ENCODE assay signal across 14 cellular contexts in genomic region chr3:122982202-122983185, GRCh38. TPM values are rescaled to one million over a fixed set of nuclear protein-coding genes. Genes with fewer than 3 reads are reported as not detected.
DNase-seq lines count a peak whose midpoint lies in the region; ATAC-seq, FAIRE-seq and TF ChIP-seq lines count a peak whose summit lies in the region.
"Had no signal": no experiment of that assay in that cellular context is flagged by ENCODE, and none has a peak within 500 bp of the region (broad histone marks: within the 10 kb centered on the region; RNA-seq: fewer than 3 reads in every experiment).

No MANE protein-coding gene starts in this region.

- H4K20me1 ChIP-seq in BLaER1 treated with 17β-estradiol and CSF1 and Interleukin-3, amounts not matched to agents 10 nM and 100 nM: peaks cover 0 to 6% (median 0%) of the 10 kb centered on the region in 11 experiments; a peak in 1 of 22 replicates

- intact Hi-C loops in mucosa of descending colon (cut with DNase I, micrococcal nuclease): no loop called here
- intact Hi-C loops in kidney (cut with DNase I): no loop called here

- 55 to 56% methylated on average over 15 of the region's 15 CpGs for WGBS in ectodermal cell, 2 experiments

- H3K4me2 ChIP-seq in BLaER1 treated with 17β-estradiol and CSF1 and Interleukin-3, amounts not matched to agents 10 nM and 100 nM: peak overlapping the region in 9 of 11 experiments; percentile 29 to 87 (median 80); a peak in 19 of 22 replicates

- no peak overlapping the region for H3K27ac ChIP-seq in BLaER1 treated with 17β-estradiol and CSF1 and Interleukin-3, amounts not matched to agents 10 nM and 100 nM
- H3K27ac ChIP-seq in ectodermal cell (ENCODE audit: insufficient read depth, low read depth, low read length, poor library complexity, severe bottlenecking) (peak overlapping the region; percentile 86), kidney (ENCODE audit: low read depth in 2 of 2, low read length in 2 of 2) (no peak overlapping the region)
- H3K27ac ChIP-seq: esophagus muscularis mucosa had no signal

- peak; percentile 64 for DNase-seq in NCI-H1092 (lab: John Stamatoyannopoulos, UW)
- peak in 1 of 3 donors; percentile 16 for DNase-seq in mucosa of descending colon
- DNase-seq in SIG-M5 (lab: John Stamatoyannopoulos, UW): no peak
- DNase-seq in kidney: no peak
- no peak for DNase-seq in NK-92 (lab: John Stamatoyannopoulos, UW; ENCODE audit: unreplicated experiment)
- DNase-seq: activated T-cell treated with anti-CD3 and anti-CD28 coated beads for 4 hours; CD4-positive, alpha-beta memory T cell; NCI-H146 had no signal

- no peak for TF ChIP-seq CTCF in mucosa of descending colon (IDR thresholded peaks at IDR 0.05)
- no peak for TF ChIP-seq CTCF in kidney (IDR thresholded peaks at IDR 0.05; ENCODE audit: borderline replicate concordance, extremely low read depth, insufficient read depth)

- no peak overlapping the region for H3K9ac ChIP-seq in BLaER1 treated with 17β-estradiol and CSF1 and Interleukin-3, amounts not matched to agents 10 nM and 100 nM
- H3K9ac ChIP-seq in kidney (ENCODE audit: low read length in 2 of 2): no peak overlapping the region

- no peaks in the 10 kb centered on the region for H3K36me3 ChIP-seq in BLaER1 treated with 17β-estradiol and CSF1 and Interleukin-3, amounts not matched to agents 10 nM and 100 nM
- H3K36me3 ChIP-seq in ectodermal cell (ENCODE audit: control insufficient read depth, insufficient read depth, low read length) (no peaks in the 10 kb centered on the region), mucosa of descending colon (ENCODE audit: low read depth) (no peaks in the 10 kb centered on the region), kidney (ENCODE audit: control insufficient read depth in 1 of 2, insufficient read depth in 2 of 2, low read length in 2 of 2) (no peaks in the 10 kb centered on the region)
- H3K36me3 ChIP-seq: esophagus muscularis mucosa had no signal

- FAIRE-seq in kidney (lab: Jason Lieb, UNC): no peak
- FAIRE-seq: GM12891 had no signal

- ATAC-seq in mucosa of descending colon: peak; percentile 33
- no peak for ATAC-seq in GM21576 (IDR thresholded peaks at IDR 0.05; ENCODE audit: unreplicated experiment)

- peaks cover 25 to 93% (median 72%) of the 10 kb centered on the region in 10 experiments for H3K4me1 ChIP-seq in BLaER1 treated with 17β-estradiol and CSF1 and Interleukin-3, amounts not matched to agents 10 nM and 100 nM
- peaks cover 72% of the 10 kb centered on the region for H3K4me1 ChIP-seq in ectodermal cell (ENCODE audit: control insufficient read depth, insufficient read depth, low read length)
- peaks cover 8% of the 10 kb centered on the region for H3K4me1 ChIP-seq in mucosa of descending colon (ENCODE audit: low read depth)
- H3K4me1 ChIP-seq in kidney (ENCODE audit: control insufficient read depth in 1 of 2, insufficient read depth in 1 of 2, low read depth in 1 of 2, low read length in 2 of 2): peaks cover 0 to 7% of the 10 kb centered on the region in 2 donors

- H3K27me3 ChIP-seq in BLaER1 treated with 17β-estradiol and CSF1 and Interleukin-3, amounts not matched to agents 10 nM and 100 nM: no peaks in the 10 kb centered on the region; a peak in 1 of 22 replicates
- no peaks in the 10 kb centered on the region for H3K27me3 ChIP-seq in ectodermal cell (ENCODE audit: control insufficient read depth, insufficient read depth, low read length, poor library complexity, severe bottlenecking)

- no peaks in the 10 kb centered on the region for H3K9me3 ChIP-seq in BLaER1 treated with 17β-estradiol and CSF1 and Interleukin-3, amounts not matched to agents 10 nM and 100 nM (replicated peaks in 1 of 11)
- H3K9me3 ChIP-seq in ectodermal cell (ENCODE audit: control insufficient read depth, low read length): no peaks in the 10 kb centered on the region
- no peaks in the 10 kb centered on the region for H3K9me3 ChIP-seq in mucosa of descending colon
- H3K9me3 ChIP-seq in kidney (ENCODE audit: control insufficient read depth in 1 of 2, low read length in 2 of 2): no peaks in the 10 kb centered on the region
- H3K9me3 ChIP-seq: esophagus muscularis mucosa had no signal

- H3K4me3 ChIP-seq in BLaER1 treated with 17β-estradiol and CSF1 and Interleukin-3, amounts not matched to agents 10 nM and 100 nM: no peak overlapping the region
- H3K4me3 ChIP-seq in ectodermal cell (ENCODE audit: insufficient read depth, low read depth, low read length) (no peak overlapping the region), mucosa of descending colon (no peak overlapping the region), kidney (ENCODE audit: low read length in 2 of 2) (no peak overlapping the region)
- H3K4me3 ChIP-seq: esophagus muscularis mucosa had no signal

RNA-seq across cellular contexts. Expression of gene SEMA5B, which starts 45.1 kb away (rescaled TPM):
- 37.4 TPM for polyA plus RNA-seq in ectodermal cell (2013, experiment 1 of 4)
- polyA plus RNA-seq in ectodermal cell (2013, experiment 2 of 4): 29.4 TPM
- 42.5 TPM for polyA plus RNA-seq in ectodermal cell (2013, experiment 3 of 4)
- polyA plus RNA-seq in ectodermal cell (2013, experiment 4 of 4): 43.0 TPM
- total RNA-seq in mucosa of descending colon (under 1 TPM; 0.34 to 0.89 (median 0.35) TPM), kidney (8.4 TPM)
- polyA plus RNA-seq in kidney (ENCODE audit: insufficient read depth, low read depth, low replicate concordance): 6.6 TPM
- total RNA-seq: CD4-positive, alpha-beta memory T cell; pulmonary artery endothelial cell had no signal
- polyA plus RNA-seq: CD4-positive, alpha-beta memory T cell had no signal
